Comparison of ENCODE assay signal across 1 cellular context in genomic region chr16:54286067-54286329, GRCh38.
TF ChIP-seq lines count a peak whose summit lies in the region.

No MANE protein-coding gene starts in this region.

TF ChIP-seq in HepG2, 621 proteins besides CTCF, POLR2A, EP300 and RAD21 (continued from another document and continues in another):
- TF ChIP-seq ZNF652 (CRISPR knock-in tag; IDR thresholded peaks at IDR 0.05; ENCODE audit: borderline replicate concordance, low read depth) (no peak), ZFP1 (CRISPR knock-in tag; IDR thresholded peaks at IDR 0.05) (no peak), AKAP8 (CRISPR knock-in tag; IDR thresholded peaks at IDR 0.05) (no peak), ZNF564 (CRISPR knock-in tag; IDR thresholded peaks at IDR 0.05) (no peak), KLF6 (CRISPR knock-in tag; IDR thresholded peaks at IDR 0.05) (0 out of 2 replicates have a peak, but pooled peaks have one; percentile 31), POLR2AphosphoS2 (IDR thresholded peaks at IDR 0.05; ENCODE audit: low read depth, low read length) (no peak), KDM5A (IDR thresholded peaks at IDR 0.05; ENCODE audit: borderline replicate concordance, low read length) (0 out of 2 replicates have a peak, but pooled peaks have one; percentile 1), ZNF660 (CRISPR knock-in tag; IDR thresholded peaks at IDR 0.05; ENCODE audit: borderline replicate concordance, low read depth) (no peak), ZFP90 (CRISPR knock-in tag; IDR thresholded peaks at IDR 0.05; ENCODE audit: borderline replicate concordance) (no peak), ZHX2 (IDR thresholded peaks at IDR 0.05; ENCODE audit: low read depth) (no peak), ZHX2 (CRISPR knock-in tag; IDR thresholded peaks at IDR 0.05; ENCODE audit: borderline replicate concordance) (no peak), MED13 (CRISPR knock-in tag; IDR thresholded peaks at IDR 0.05) (no peak), ZNF678 (CRISPR knock-in tag; IDR thresholded peaks at IDR 0.05) (no peak), ZNF101 (CRISPR knock-in tag; IDR thresholded peaks at IDR 0.05; ENCODE audit: borderline replicate concordance, low read depth) (no peak), ISL2 (CRISPR knock-in tag; IDR thresholded peaks at IDR 0.05) (no peak), ZNF143 (CRISPR knock-in tag; IDR thresholded peaks at IDR 0.05) (no peak), ZNF205 (CRISPR knock-in tag; IDR thresholded peaks at IDR 0.05) (no peak), ZSCAN22 (CRISPR knock-in tag; IDR thresholded peaks at IDR 0.05) (no peak), GTF2F1 (IDR thresholded peaks at IDR 0.05; ENCODE audit: low read length) (no peak), ZNF850 (CRISPR knock-in tag; conservative IDR thresholded peaks at IDR 0.05) (no peak), ZNF253 (CRISPR knock-in tag; IDR thresholded peaks at IDR 0.05; ENCODE audit: borderline replicate concordance) (no peak), CHCHD3 (CRISPR knock-in tag; IDR thresholded peaks at IDR 0.05) (no peak), RELA (CRISPR knock-in tag; IDR thresholded peaks at IDR 0.05) (no peak), ZNF230 (CRISPR knock-in tag; IDR thresholded peaks at IDR 0.05) (no peak), RBM22 (optimal IDR thresholded peaks at IDR 0.05; ENCODE audit: low read length) (no peak), CREB1 (IDR thresholded peaks at IDR 0.05) (no peak), CREB1 (CRISPR knock-in tag; IDR thresholded peaks at IDR 0.05) (no peak), NFKBIZ (CRISPR knock-in tag; IDR thresholded peaks at IDR 0.05) (no peak), ONECUT2 (CRISPR knock-in tag; IDR thresholded peaks at IDR 0.05) (peak; percentile 36; the same call in 1 of the 2 replicates), SP5 (CRISPR knock-in tag; IDR thresholded peaks at IDR 0.05; ENCODE audit: borderline replicate concordance, low read depth) (no peak), ZFP36L1 (CRISPR knock-in tag; IDR thresholded peaks at IDR 0.05) (no peak), KMT2A (CRISPR knock-in tag; IDR thresholded peaks at IDR 0.05) (no peak), ZNF251 (CRISPR knock-in tag; IDR thresholded peaks at IDR 0.05) (no peak), HNRNPK (IDR thresholded peaks at IDR 0.05; ENCODE audit: low read depth, low read length, poor library complexity, severe bottlenecking) (peak; percentile 70), FOXJ3 (CRISPR knock-in tag; IDR thresholded peaks at IDR 0.05; ENCODE audit: borderline replicate concordance) (no peak), ASH2L (IDR thresholded peaks at IDR 0.05; ENCODE audit: insufficient read length, low read depth, low read length) (no peak), ZSCAN30 (CRISPR knock-in tag; IDR thresholded peaks at IDR 0.05) (no peak), ZNF607 (CRISPR knock-in tag; IDR thresholded peaks at IDR 0.05; ENCODE audit: borderline replicate concordance) (no peak), SNAPC5 (CRISPR knock-in tag; IDR thresholded peaks at IDR 0.05; ENCODE audit: borderline replicate concordance) (no peak), GFI1 (CRISPR knock-in tag; IDR thresholded peaks at IDR 0.05; ENCODE audit: borderline replicate concordance) (no peak), HOXD1 (CRISPR knock-in tag; IDR thresholded peaks at IDR 0.05) (peak; percentile 50; the same call in 1 of the 2 replicates), E2F1 (CRISPR knock-in tag; IDR thresholded peaks at IDR 0.05) (no peak), MED1 (CRISPR knock-in tag; IDR thresholded peaks at IDR 0.05) (peak; percentile 6; the same call in 1 of the 2 replicates), ZHX1 (CRISPR knock-in tag; IDR thresholded peaks at IDR 0.05; ENCODE audit: low read depth) (no peak), KAT7 (CRISPR knock-in tag; IDR thresholded peaks at IDR 0.05; ENCODE audit: borderline replicate concordance) (no peak), PCBP2 (optimal IDR thresholded peaks at IDR 0.05; ENCODE audit: low read depth, low read length, poor library complexity, severe bottlenecking) (no peak), GLI4 (CRISPR knock-in tag; IDR thresholded peaks at IDR 0.05; ENCODE audit: borderline replicate concordance) (no peak), ZNF451 (CRISPR knock-in tag; IDR thresholded peaks at IDR 0.05) (0 out of 2 replicates have a peak, but pooled peaks have one; percentile 30), DMAP1 (CRISPR knock-in tag; IDR thresholded peaks at IDR 0.05) (no peak), TEAD3 (CRISPR knock-in tag; optimal IDR thresholded peaks at IDR 0.05; ENCODE audit: borderline replicate concordance) (no peak), ZNF747 (CRISPR knock-in tag; IDR thresholded peaks at IDR 0.05; ENCODE audit: borderline replicate concordance) (no peak), SOX13 (IDR thresholded peaks at IDR 0.05) (no peak), SOX13 (CRISPR knock-in tag; conservative IDR thresholded peaks at IDR 0.05 in 1 of 2, IDR thresholded peaks at IDR 0.05 in 1 of 2) (no peak), KAT8 (CRISPR knock-in tag; IDR thresholded peaks at IDR 0.05) (no peak), ZNF207 (IDR thresholded peaks at IDR 0.05; ENCODE audit: borderline replicate concordance) (no peak), ZNF556 (CRISPR knock-in tag; IDR thresholded peaks at IDR 0.05; ENCODE audit: borderline replicate concordance) (no peak), ZSCAN29 (CRISPR knock-in tag; conservative IDR thresholded peaks at IDR 0.05) (no peak), PBX2 (CRISPR knock-in tag; IDR thresholded peaks at IDR 0.05) (peak; percentile 43; the same call in 1 of the 2 replicates), SIX1 (CRISPR knock-in tag; IDR thresholded peaks at IDR 0.05; ENCODE audit: borderline replicate concordance) (no peak), ZNF501 (CRISPR knock-in tag; IDR thresholded peaks at IDR 0.05) (no peak)
- TF ChIP-seq, protein P1, sequence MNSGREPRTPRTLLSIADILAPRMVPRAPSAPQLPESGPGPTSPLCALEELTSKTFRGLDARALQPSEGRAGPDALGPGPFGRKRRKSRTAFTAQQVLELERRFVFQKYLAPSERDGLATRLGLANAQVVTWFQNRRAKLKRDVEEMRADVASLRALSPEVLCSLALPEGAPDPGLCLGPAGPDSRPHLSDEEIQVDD (CRISPR knock-in tag; IDR thresholded peaks at IDR 0.05; ENCODE audit: borderline replicate concordance), result no peak
- TF ChIP-seq, protein P2, sequence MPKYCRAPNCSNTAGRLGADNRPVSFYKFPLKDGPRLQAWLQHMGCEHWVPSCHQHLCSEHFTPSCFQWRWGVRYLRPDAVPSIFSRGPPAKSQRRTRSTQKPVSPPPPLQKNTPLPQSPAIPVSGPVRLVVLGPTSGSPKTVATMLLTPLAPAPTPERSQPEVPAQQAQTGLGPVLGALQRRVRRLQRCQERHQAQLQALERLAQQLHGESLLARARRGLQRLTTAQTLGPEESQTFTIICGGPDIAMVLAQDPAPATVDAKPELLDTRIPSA (CRISPR knock-in tag; IDR thresholded peaks at IDR 0.05; ENCODE audit: borderline replicate concordance), result no peak
- TF ChIP-seq, protein P3, sequence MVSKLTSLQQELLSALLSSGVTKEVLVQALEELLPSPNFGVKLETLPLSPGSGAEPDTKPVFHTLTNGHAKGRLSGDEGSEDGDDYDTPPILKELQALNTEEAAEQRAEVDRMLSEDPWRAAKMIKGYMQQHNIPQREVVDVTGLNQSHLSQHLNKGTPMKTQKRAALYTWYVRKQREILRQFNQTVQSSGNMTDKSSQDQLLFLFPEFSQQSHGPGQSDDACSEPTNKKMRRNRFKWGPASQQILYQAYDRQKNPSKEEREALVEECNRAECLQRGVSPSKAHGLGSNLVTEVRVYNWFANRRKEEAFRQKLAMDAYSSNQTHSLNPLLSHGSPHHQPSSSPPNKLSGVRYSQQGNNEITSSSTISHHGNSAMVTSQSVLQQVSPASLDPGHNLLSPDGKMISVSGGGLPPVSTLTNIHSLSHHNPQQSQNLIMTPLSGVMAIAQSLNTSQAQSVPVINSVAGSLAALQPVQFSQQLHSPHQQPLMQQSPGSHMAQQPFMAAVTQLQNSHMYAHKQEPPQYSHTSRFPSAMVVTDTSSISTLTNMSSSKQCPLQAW (CRISPR knock-in tag; IDR thresholded peaks at IDR 0.05), result no peak
- TF ChIP-seq, protein P4, sequence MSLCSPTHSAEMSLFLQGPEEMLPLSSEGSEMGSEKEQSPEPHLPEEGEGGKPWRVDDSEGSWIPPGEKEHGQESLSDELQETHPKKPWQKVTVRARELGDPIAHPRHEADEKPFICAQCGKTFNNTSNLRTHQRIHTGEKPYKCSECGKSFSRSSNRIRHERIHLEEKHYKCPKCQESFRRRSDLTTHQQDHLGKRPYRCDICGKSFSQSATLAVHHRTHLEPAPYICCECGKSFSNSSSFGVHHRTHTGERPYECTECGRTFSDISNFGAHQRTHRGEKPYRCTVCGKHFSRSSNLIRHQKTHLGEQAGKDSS (CRISPR knock-in tag; IDR thresholded peaks at IDR 0.05; ENCODE audit: borderline replicate concordance, low read depth), result no peak
- TF ChIP-seq, protein P5, sequence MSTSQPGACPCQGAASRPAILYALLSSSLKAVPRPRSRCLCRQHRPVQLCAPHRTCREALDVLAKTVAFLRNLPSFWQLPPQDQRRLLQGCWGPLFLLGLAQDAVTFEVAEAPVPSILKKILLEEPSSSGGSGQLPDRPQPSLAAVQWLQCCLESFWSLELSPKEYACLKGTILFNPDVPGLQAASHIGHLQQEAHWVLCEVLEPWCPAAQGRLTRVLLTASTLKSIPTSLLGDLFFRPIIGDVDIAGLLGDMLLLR (CRISPR knock-in tag; IDR thresholded peaks at IDR 0.05), result no peak
